Comparison of ENCODE assay signal across 10 cellular contexts in genomic region chr2:182379235-182379634, GRCh38. TPM values are rescaled to one million over a fixed set of nuclear protein-coding genes. Genes with fewer than 3 reads are reported as not detected.
A peak's percentile ranks its signal among the peaks of the same experiment; 100 is the strongest.
DNase-seq lines count a peak whose midpoint lies in the region; ATAC-seq and TF ChIP-seq lines count a peak whose summit lies in the region.
"Had no signal": no experiment of that assay in that cellular context is flagged by ENCODE, and none has a peak within 500 bp of the region (broad histone marks: within the 10 kb centered on the region; RNA-seq: fewer than 3 reads in every experiment).

No MANE protein-coding gene starts in this region.

- H3K4me3 ChIP-seq in heart right ventricle (no peak overlapping the region), stomach (no peak overlapping the region)

- H3K4me3 Mint-ChIP-seq in glutamatergic neuron (ENCODE audit: unreplicated experiment): no peak overlapping the region
- H3K4me3 Mint-ChIP-seq: activated B cell treated with CpG ODN at 0.5 μM for 24 hours; activated T-helper 17 cell treated with anti-CD3 and anti-CD28 coated beads, Interleukin-2, amount 50 U/mL, for 72 hours had no signal

- peaks cover 3% of the 10 kb centered on the region for H3K4me1 Mint-ChIP-seq in glutamatergic neuron (ENCODE audit: low read depth, unreplicated experiment)
- H3K4me1 Mint-ChIP-seq: activated B cell treated with CpG ODN at 0.5 μM for 24 hours; activated T-helper 17 cell treated with anti-CD3 and anti-CD28 coated beads, Interleukin-2, amount 50 U/mL, for 72 hours had no signal

- peaks cover 14% of the 10 kb centered on the region for H3K36me3 Mint-ChIP-seq in glutamatergic neuron (ENCODE audit: unreplicated experiment)

- peaks cover 0 to 43% (median 16%) of the 10 kb centered on the region in 11 donors for H3K9me3 ChIP-seq in heart right ventricle
- peaks cover 0 to 36% (median 21%) of the 10 kb centered on the region in 4 donors for H3K9me3 ChIP-seq in stomach

- peak overlapping the region in 5 of 10 donors; percentile 37 to 55 (median 45) for H3K27ac ChIP-seq in heart right ventricle
- peak overlapping the region in 3 of 5 donors; percentile 11 to 50 (median 38) for H3K27ac ChIP-seq in stomach

- DNase-seq in NCI-H1105 (lab: John Stamatoyannopoulos, UW) (peak; percentile 45), heart right ventricle (peak in 1 of 2 donors; percentile 50), stomach (no peak), glutamatergic neuron (no peak)
- DNase-seq: activated B cell treated with CpG ODN at 0.5 μM for 24 hours, DND-41 had no signal

- H3K36me3 ChIP-seq in heart right ventricle (no peaks in the 10 kb centered on the region), stomach (no peaks in the 10 kb centered on the region)

- no peak for TF ChIP-seq EP300 in stomach (IDR thresholded peaks at IDR 0.05)

- TF ChIP-seq CTCF in heart right ventricle (IDR thresholded peaks at IDR 0.05) (no peak), stomach (IDR thresholded peaks at IDR 0.05) (no peak), glutamatergic neuron (IDR thresholded peaks at IDR 0.05; ENCODE audit: partially characterized antibody, unreplicated experiment) (no peak)

- intact Hi-C loops in heart right ventricle (cut with DNase I) (loop anchor here in 2 of 10 donors (10.0 kb wide), 2 partner anchors 46 to 134 kb away; partner anchors contain the start of gene PDE1A (in 1 of the 2)), stomach (cut with DNase I; ENCODE audit: low total_unique reads) (no loop called here)

- H3K27ac Mint-ChIP-seq in glutamatergic neuron (ENCODE audit: unreplicated experiment): no peak overlapping the region
- H3K27ac Mint-ChIP-seq: activated B cell treated with CpG ODN at 0.5 μM for 24 hours; activated T-helper 17 cell treated with anti-CD3 and anti-CD28 coated beads, Interleukin-2, amount 50 U/mL, for 72 hours had no signal

- 2 to 4% methylated on average over 1 of the region's 1 CpG for WGBS in heart right ventricle, 2 donors
- WGBS in stomach, 5 donors: 0 to 15% (median 5%) methylated on average over 1 of the region's 1 CpG

- H3K9me3 Mint-ChIP-seq in glutamatergic neuron (ENCODE audit: unreplicated experiment): peaks cover 11% of the 10 kb centered on the region

- H3K27me3 ChIP-seq in heart right ventricle (no peaks in the 10 kb centered on the region), stomach (no peaks in the 10 kb centered on the region)

- ATAC-seq in SK-N-SH treated with all-trans-retinoic acid at 6 μM for 48 hours: peak; percentile 71
- peak; percentile 55 to 88 (median 81) for ATAC-seq in heart right ventricle
- no peak for ATAC-seq in HG03439 (IDR thresholded peaks at IDR 0.05; ENCODE audit: unreplicated experiment)
- no peak for ATAC-seq in HG03460 (IDR thresholded peaks at IDR 0.05; ENCODE audit: unreplicated experiment)
- ATAC-seq: activated T-helper 17 cell treated with anti-CD3 and anti-CD28 coated beads, Interleukin-2, amount 50 U/mL, for 72 hours had no signal

- no peaks in the 10 kb centered on the region for H3K27me3 Mint-ChIP-seq in glutamatergic neuron (ENCODE audit: unreplicated experiment)
- H3K27me3 Mint-ChIP-seq: activated B cell treated with CpG ODN at 0.5 μM for 24 hours; activated T-helper 17 cell treated with anti-CD3 and anti-CD28 coated beads, Interleukin-2, amount 50 U/mL, for 72 hours had no signal

- no peak for TF ChIP-seq POLR2A in stomach (IDR thresholded peaks at IDR 0.05)

- H3K4me1 ChIP-seq in heart right ventricle: peaks cover 0 to 41% (median 9%) of the 10 kb centered on the region in 9 donors
- peaks cover 0 to 25% (median 13%) of the 10 kb centered on the region in 4 donors for H3K4me1 ChIP-seq in stomach

TF ChIP-seq in SK-N-SH treated with all-trans-retinoic acid at 6 μM for 48 hours, 23 proteins besides CTCF, POLR2A, EP300 and RAD21:
- TF ChIP-seq TCF4 (CRISPR knock-in tag; IDR thresholded peaks at IDR 0.05; ENCODE audit: borderline replicate concordance) (no peak), ARNTL (CRISPR knock-in tag; IDR thresholded peaks at IDR 0.05; ENCODE audit: borderline replicate concordance, low read depth) (no peak), OSR1 (CRISPR knock-in tag; IDR thresholded peaks at IDR 0.05) (no peak), CSRNP3 (CRISPR knock-in tag; IDR thresholded peaks at IDR 0.05) (no peak), ESRRG (CRISPR knock-in tag; IDR thresholded peaks at IDR 0.05) (no peak), PATZ1 (CRISPR knock-in tag; IDR thresholded peaks at IDR 0.05; ENCODE audit: borderline replicate concordance) (no peak), ZFP30 (CRISPR knock-in tag; IDR thresholded peaks at IDR 0.05) (no peak), ISL1 (CRISPR knock-in tag; IDR thresholded peaks at IDR 0.05) (no peak; the same call in 1 of the 2 replicates), ZC3H10 (CRISPR knock-in tag; IDR thresholded peaks at IDR 0.05) (no peak), ZNF8 (CRISPR knock-in tag; IDR thresholded peaks at IDR 0.05) (no peak), TOX (CRISPR knock-in tag; IDR thresholded peaks at IDR 0.05; ENCODE audit: borderline replicate concordance) (no peak), TSHZ2 (CRISPR knock-in tag; IDR thresholded peaks at IDR 0.05) (no peak), RARB (CRISPR knock-in tag; IDR thresholded peaks at IDR 0.05) (no peak), BACH2 (CRISPR knock-in tag; IDR thresholded peaks at IDR 0.05; ENCODE audit: borderline replicate concordance) (no peak), ZNF70 (CRISPR knock-in tag; IDR thresholded peaks at IDR 0.05) (no peak), PPARA (CRISPR knock-in tag; IDR thresholded peaks at IDR 0.05; ENCODE audit: borderline replicate concordance) (no peak)

RNA-seq across cellular contexts. Expression of gene PDE1A, which starts 47.6 kb away (rescaled TPM):
- total RNA-seq in heart right ventricle (10 to 100 TPM in 9 of 10 donors, 1 to 10 TPM in 1; 5.8 to 66.7 (median 17.2) TPM), stomach (10 to 100 TPM in 2 of 5 donors, 1 to 10 TPM in 1, under 1 TPM in 1, not detected in 1; 0.58 to 33.6 (median 7.1) TPM), glutamatergic neuron (ENCODE audit: unreplicated experiment) (4.2 TPM)
- polyA plus RNA-seq in heart right ventricle (1 to 10 TPM; 3.6 to 4.9 TPM), stomach (10 to 100 TPM in 2 of 3 donors, 1 to 10 TPM in 1; 2.5 to 25.8 (median 17.2) TPM)
- total RNA-seq: activated B cell treated with CpG ODN at 0.5 μM for 24 hours; activated T-helper 17 cell treated with anti-CD3 and anti-CD28 coated beads, Interleukin-2, amount 50 U/mL, for 72 hours had no signal

Comparison
In these comparisons a context has a peak if more than half of its experiments do, and no peak if none do; other contexts are left out.
1. ATAC-seq: peak in SK-N-SH treated with all-trans-retinoic acid at 6 μM for 48 hours (single experiment) and heart right ventricle (8 of 8); none in HG03439 (single experiment) and HG03460 (single experiment).